In genomic region chr14:62280366-62280765, GRCh38 we compare ENCODE assay signal across 18 cellular contexts.
DNase-seq lines count a peak whose midpoint lies in the region; FAIRE-seq and TF ChIP-seq lines count a peak whose summit lies in the region.
"Had no signal": no experiment of that assay in that cellular context is flagged by ENCODE, and none has a peak within 500 bp of the region (broad histone marks: within the 10 kb centered on the region; RNA-seq: fewer than 3 reads in every experiment).

No MANE protein-coding gene starts in this region.

- POLR2A ChIA-PET in RWPE1 (lab: Yijun Ruan, JAX; ENCODE audit: low non-redundant PET), result no interaction called here

- peak; percentile 35 for FAIRE-seq in D721Med (lab: Jason Lieb, UNC)
- FAIRE-seq: A549, GM12878 had no signal

- CTCF ChIA-PET in RWPE1 (lab: Yijun Ruan, JAX), result no interaction called here

- TF ChIP-seq CTCF in D721Med (IDR thresholded peaks at IDR 0.05; ENCODE audit: insufficient read depth, missing control alignments) (no peak), RWPE1 (conservative IDR thresholded peaks at IDR 0.05; ENCODE audit: low read depth) (no peak)

- H3K27ac ChIP-seq in RWPE1, result no peak overlapping the region
- H3K27ac ChIP-seq: A549, C4-2B had no signal

- DNase-seq in D721Med (ENCODE audit: insufficient read length, low spot score), result no peak
- DNase-seq in foreskin melanocyte, result peak; percentile 59
- peak; percentile 15 for DNase-seq in pons (ENCODE audit: low spot score)
- DNase-seq in NCI-H526 treated with DMSO at 0.1 percent for 48 hours (lab: John Stamatoyannopoulos, UW), result no peak
- DNase-seq in activated CD8-positive, alpha-beta memory T cell treated with anti-CD3 and anti-CD28 coated beads for 24 hours, result no peak
- DNase-seq in RWPE1 (ENCODE audit: low spot score), result no peak
- DNase-seq: AML-193; CD4-positive, alpha-beta T cell; DMS 273 treated with DMSO at 0.1 percent for 48 hours; DMS53; DND-41; EL; GOT3; H7; HFFc6 had no signal

Comparison
In these comparisons a context has a peak if more than half of its experiments do, and no peak if none do; other contexts are left out.
1. DNase-seq: peak in foreskin melanocyte (single experiment) and pons (single experiment); none in D721Med (single experiment), NCI-H526 treated with DMSO at 0.1 percent for 48 hours (single experiment), activated CD8-positive, alpha-beta memory T cell treated with anti-CD3 and anti-CD28 coated beads for 24 hours (single experiment) and RWPE1 (single experiment).